12 cellular contexts compared by ENCODE assay signal in the genomic region with DNA sequence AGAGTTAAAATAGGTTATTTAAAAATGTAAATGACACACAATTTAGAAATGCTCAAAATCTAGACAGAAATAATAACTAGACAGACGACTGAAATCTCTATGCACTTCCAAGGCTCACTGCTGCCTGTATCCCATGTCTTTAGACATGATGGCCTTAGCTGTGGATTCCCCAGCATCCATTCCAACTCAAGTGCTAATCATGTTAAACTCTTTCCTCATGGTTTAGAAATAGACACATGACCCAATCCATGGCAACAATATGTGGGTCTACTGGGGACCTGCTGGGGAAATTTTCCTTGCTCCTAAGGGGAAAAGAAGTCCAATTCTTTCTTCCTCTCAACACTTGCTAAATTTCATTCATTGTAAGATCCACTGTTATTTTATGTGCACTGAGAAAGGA.
"Had no signal": no experiment of that assay in that cellular context is flagged by ENCODE, and none has a peak within 500 bp of the region (broad histone marks: within the 10 kb centered on the region; RNA-seq: fewer than 3 reads in every experiment).

No MANE protein-coding gene starts in this region.

- H3K27ac Mint-ChIP-seq: activated CD4-positive, alpha-beta T cell treated with anti-CD3 and anti-CD28 coated beads, Interleukin-2, amount 10 ng/mL, durations not matched to agents 7 days and 5 days had no signal

- H3K27ac ChIP-seq: colonic mucosa, neutrophil, SJSA1 had no signal

- DNase-seq: activated CD4-positive, alpha-beta T cell treated with anti-CD3 and anti-CD28 coated beads, Interleukin-2, amount 10 ng/mL, durations not matched to agents 7 days and 5 days; activated CD8-positive, alpha-beta memory T cell treated with anti-CD3 and anti-CD28 coated beads, Interleukin-2, amount 50 U/mL, for 48 hours; activated naive CD4-positive, alpha-beta T cell; caudate nucleus; colonic mucosa; sigmoid colon; stimulated activated CD4-positive, alpha-beta T cell treated with anti-CD3 and anti-CD28 coated beads, Interleukin-1b, Interleukin-23, amount 100 ng/mL, for 48 hours; SW 1271 had no signal

- H3K9me3 Mint-ChIP-seq: activated CD4-positive, alpha-beta T cell treated with anti-CD3 and anti-CD28 coated beads, Interleukin-2, amount 10 ng/mL, durations not matched to agents 7 days and 5 days; mesothelial cell of epicardium had no signal

- H3K27me3 Mint-ChIP-seq: activated CD4-positive, alpha-beta T cell treated with anti-CD3 and anti-CD28 coated beads, Interleukin-2, amount 10 ng/mL, durations not matched to agents 7 days and 5 days had no signal

- H3K36me3 ChIP-seq: colonic mucosa, neutrophil had no signal

- H3K4me3 ChIP-seq: colonic mucosa, esophagus muscularis mucosa, sigmoid colon, SJSA1 had no signal

- H3K9me3 ChIP-seq: colonic mucosa, esophagus muscularis mucosa, neutrophil, sigmoid colon, SJSA1 had no signal

- H3K27me3 ChIP-seq: colonic mucosa, esophagus muscularis mucosa, neutrophil, sigmoid colon, SJSA1 had no signal

- H3K4me3 Mint-ChIP-seq: activated CD4-positive, alpha-beta T cell treated with anti-CD3 and anti-CD28 coated beads, Interleukin-2, amount 10 ng/mL, durations not matched to agents 7 days and 5 days; mesothelial cell of epicardium had no signal

- H3K4me1 ChIP-seq: colonic mucosa had no signal
